Comparison of ENCODE assay signal across 8 cellular contexts in the genomic region with DNA sequence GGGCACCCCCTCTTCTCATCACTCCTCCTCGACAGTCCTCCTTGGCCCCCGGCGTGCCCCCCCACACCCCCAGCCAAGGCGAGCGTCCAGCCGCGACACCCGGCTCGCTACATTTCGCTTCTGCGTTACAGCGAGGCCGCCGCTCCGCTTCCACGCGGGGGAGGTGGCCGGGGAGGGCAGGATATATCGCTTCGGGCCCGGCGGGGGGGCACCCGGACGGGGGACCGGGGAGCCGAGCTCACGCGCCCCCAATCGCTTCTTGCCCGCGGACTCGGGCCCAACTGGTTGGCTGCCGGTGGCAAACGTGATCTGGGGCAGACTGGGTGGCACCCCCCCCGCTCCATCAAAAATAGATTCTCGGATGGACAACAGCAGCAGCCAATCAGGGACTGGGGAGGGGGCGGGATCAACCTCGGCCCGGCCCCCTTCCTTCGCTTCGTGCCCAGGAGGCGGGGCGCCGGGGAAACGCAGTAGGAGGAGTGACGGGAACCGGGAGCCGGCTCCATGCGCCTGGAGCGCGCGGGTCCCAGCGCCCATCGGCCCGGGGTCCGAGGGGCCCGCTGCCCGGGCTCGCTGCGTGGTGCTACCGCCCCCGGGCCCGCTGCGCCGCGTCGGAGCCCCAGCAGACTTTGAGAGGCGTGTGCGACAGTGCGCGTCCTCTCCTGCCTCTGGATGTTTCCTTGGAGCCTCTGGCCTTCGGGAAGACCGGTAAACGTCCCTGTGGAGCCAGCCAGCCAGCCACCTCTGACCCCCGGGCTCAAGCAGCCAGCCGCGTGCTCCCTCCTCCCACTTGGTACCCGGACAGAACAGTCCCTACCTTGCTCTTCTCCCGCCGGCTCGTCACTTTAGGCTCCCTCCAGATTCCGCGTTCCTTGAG. TPM values are rescaled to one million over a fixed set of nuclear protein-coding genes. Genes with fewer than 3 reads are reported as not detected.
DNase-seq lines count a peak whose midpoint lies in the region; ATAC-seq, FAIRE-seq and TF ChIP-seq lines count a peak whose summit lies in the region.

A gene (minus strand): TSS at position 321 of the 877 bp plus-strand sequence. CDS start 2,757 bp downstream, outside the sequence.

- H3K27ac ChIP-seq in ascending aorta = peak within 1 kb of the TSS; percentile 94 to 96
- H3K27ac ChIP-seq in right atrium auricular region = peak within 1 kb of the TSS; percentile 93 to 97

- H3K27me3 ChIP-seq in ascending aorta = no peaks in the 10 kb centered on the region
- H3K27me3 ChIP-seq in right atrium auricular region = no peaks in the 10 kb centered on the region

- DNase-seq in NCI-H2081 treated with DMSO at 0.1 percent for 48 hours (lab: John Stamatoyannopoulos, UW) = peak; percentile 77
- peak; percentile 87 for DNase-seq in T-helper 9 cell
- peak; percentile 89 to 97 for DNase-seq in ascending aorta (ENCODE audit: low spot score in 2 of 2)
- peak; percentile 96 for DNase-seq in right atrium auricular region (ENCODE audit: low spot score)
- peak; percentile 68 for DNase-seq in pulmonary artery endothelial cell (ENCODE audit: low read depth, low spot score)
- DNase-seq in urothelium cell line (ENCODE audit: low spot score) = peak; percentile 98

- peaks cover 5 to 32% of the 10 kb centered on the region in 2 donors for H3K4me1 ChIP-seq in ascending aorta
- H3K4me1 ChIP-seq in right atrium auricular region = peaks cover 0 to 41% of the 10 kb centered on the region in 2 donors

- H3K4me3 ChIP-seq in ascending aorta = peak within 1 kb of the TSS; percentile 94
- H3K4me3 ChIP-seq in right atrium auricular region = peak within 1 kb of the TSS; percentile 76 to 97

- no peak for FAIRE-seq in urothelium cell line (lab: Jason Lieb, UNC)

- TF ChIP-seq CTCF in ascending aorta (IDR thresholded peaks at IDR 0.05) = no peak
- no peak for TF ChIP-seq CTCF in right atrium auricular region (IDR thresholded peaks at IDR 0.05)

- H3K36me3 ChIP-seq in ascending aorta (peaks cover 0 to 6% of the 10 kb centered on the region in 2 donors), right atrium auricular region (peaks cover 28% of the 10 kb centered on the region)

- H3K9me3 ChIP-seq in ascending aorta (no peaks in the 10 kb centered on the region), right atrium auricular region (no peaks in the 10 kb centered on the region)

- ATAC-seq in GM18498 (IDR thresholded peaks at IDR 0.05; ENCODE audit: unreplicated experiment) = peak; percentile 94
- ATAC-seq in HG03039 (IDR thresholded peaks at IDR 0.05; ENCODE audit: unreplicated experiment) = peak; percentile 69

- intact Hi-C loops in ascending aorta (cut with DNase I) = loop anchor here (1.0 to 5.0 kb wide), 7 partner anchors 38 to 294 kb away; a partner anchor contains a TSS

RNA-seq across cellular contexts. Expression of the gene that starts here (rescaled TPM):
- total RNA-seq in ascending aorta (28.8 TPM), right atrium auricular region (100 to 1,000 TPM; 204 to 255 TPM), pulmonary artery endothelial cell (9.4 and 15.3 TPM in 2 replicates)

Comparison
In these comparisons a context has a peak if more than half of its experiments do, and no peak if none do; other contexts are left out.
1. Peak in every context shown above with its lines: DNase-seq, ATAC-seq, H3K4me3 ChIP-seq and H3K27ac ChIP-seq.